In genomic region chr6:2225422-2226392, GRCh38 we compare ENCODE assay signal across 1 cellular context.
A peak's percentile ranks its signal among the peaks of the same experiment; 100 is the strongest.
TF ChIP-seq lines count a peak whose summit lies in the region.

No MANE protein-coding gene starts in this region.

TF ChIP-seq in HepG2, 621 proteins besides CTCF, POLR2A, EP300 and RAD21 (continued from another document and continues in another):
- TF ChIP-seq ZBED4 (CRISPR knock-in tag; IDR thresholded peaks at IDR 0.05; ENCODE audit: borderline replicate concordance), result peak; percentile 89
- no peak for TF ChIP-seq ATF7 (IDR thresholded peaks at IDR 0.05)
- TF ChIP-seq ATF7 (CRISPR knock-in tag; IDR thresholded peaks at IDR 0.05), result no peak; the same call in 1 of the 2 replicates
- TF ChIP-seq ZNF260 (CRISPR knock-in tag; IDR thresholded peaks at IDR 0.05; ENCODE audit: borderline replicate concordance, low read depth), result no peak
- TF ChIP-seq ZNF138 (CRISPR knock-in tag; IDR thresholded peaks at IDR 0.05; ENCODE audit: low read depth), result no peak
- TF ChIP-seq EEA1 (CRISPR knock-in tag; IDR thresholded peaks at IDR 0.05; ENCODE audit: borderline replicate concordance), result no peak
- TF ChIP-seq ZNF549 (CRISPR knock-in tag; IDR thresholded peaks at IDR 0.05), result no peak
- TF ChIP-seq ZNF878 (CRISPR knock-in tag; IDR thresholded peaks at IDR 0.05), result peak; percentile 79; the same call in 1 of the 2 replicates
- TF ChIP-seq MNT (IDR thresholded peaks at IDR 0.05), result no peak
- TF ChIP-seq ZSCAN22 (CRISPR knock-in tag; IDR thresholded peaks at IDR 0.05), result no peak
- TF ChIP-seq ZNF275 (CRISPR knock-in tag; IDR thresholded peaks at IDR 0.05; ENCODE audit: borderline replicate concordance), result no peak
- TF ChIP-seq KDM4B (CRISPR knock-in tag; IDR thresholded peaks at IDR 0.05), result no peak; the same call in 1 of the 2 replicates
- no peak for TF ChIP-seq REL (CRISPR knock-in tag; conservative IDR thresholded peaks at IDR 0.05)
- TF ChIP-seq ZBTB1 (CRISPR knock-in tag; IDR thresholded peaks at IDR 0.05; ENCODE audit: borderline replicate concordance), result no peak
- no peak; the same call in 1 of the 2 replicates for TF ChIP-seq ZNF746 (CRISPR knock-in tag; IDR thresholded peaks at IDR 0.05)
- TF ChIP-seq KLF9 (CRISPR knock-in tag; IDR thresholded peaks at IDR 0.05; ENCODE audit: low read depth), result no peak
- TF ChIP-seq MAFK (conservative IDR thresholded peaks at IDR 0.05 in 1 of 2, IDR thresholded peaks at IDR 0.05 in 1 of 2; ENCODE audit: low read length in 2 of 2), result no peak
- TF ChIP-seq U2AF2 (IDR thresholded peaks at IDR 0.05; ENCODE audit: low read depth, low read length), result no peak
- TF ChIP-seq ZFP62 (CRISPR knock-in tag; IDR thresholded peaks at IDR 0.05), result no peak
- TF ChIP-seq PATZ1 (CRISPR knock-in tag; IDR thresholded peaks at IDR 0.05), result peak; percentile 70
- TF ChIP-seq HMGXB3 (CRISPR knock-in tag; IDR thresholded peaks at IDR 0.05; ENCODE audit: borderline replicate concordance), result peak; percentile 87; the same call in 1 of the 2 replicates
- no peak for TF ChIP-seq MXD3 (CRISPR knock-in tag; IDR thresholded peaks at IDR 0.05)
- TF ChIP-seq ZNF180 (CRISPR knock-in tag; IDR thresholded peaks at IDR 0.05; ENCODE audit: borderline replicate concordance, low read depth), result no peak
- peak; percentile 94; the same call in 1 of the 2 replicates for TF ChIP-seq HOMEZ (CRISPR knock-in tag; IDR thresholded peaks at IDR 0.05; ENCODE audit: low read depth)
- no peak for TF ChIP-seq NR0B2 (CRISPR knock-in tag; IDR thresholded peaks at IDR 0.05)
- TF ChIP-seq SMAD3 (CRISPR knock-in tag; IDR thresholded peaks at IDR 0.05), result peak; percentile 96
- no peak for TF ChIP-seq ZNF598 (CRISPR knock-in tag; IDR thresholded peaks at IDR 0.05; ENCODE audit: borderline replicate concordance)
- TF ChIP-seq DDIT3 (CRISPR knock-in tag; IDR thresholded peaks at IDR 0.05), result no peak; the same call in 1 of the 2 replicates
- no peak for TF ChIP-seq HNRNPUL1 (IDR thresholded peaks at IDR 0.05; ENCODE audit: low read depth, low read length)
- no peak for TF ChIP-seq MAFF (IDR thresholded peaks at IDR 0.05; ENCODE audit: low read depth, low read length)
- TF ChIP-seq TP53 (CRISPR knock-in tag; conservative IDR thresholded peaks at IDR 0.05), result peak; percentile 52; the same call in 1 of the 2 replicates
- no peak for TF ChIP-seq TIGD3 (CRISPR knock-in tag; IDR thresholded peaks at IDR 0.05; ENCODE audit: borderline replicate concordance)
- TF ChIP-seq SNAPC4 (CRISPR knock-in tag; IDR thresholded peaks at IDR 0.05), result no peak
- peak; percentile 87 for TF ChIP-seq REPIN1 (CRISPR knock-in tag; IDR thresholded peaks at IDR 0.05; ENCODE audit: borderline replicate concordance, low read depth)
